In genomic region chr20:23361108-23361650, GRCh38 we compare ENCODE assay signal across 8 cellular contexts. TPM values are rescaled to one million over a fixed set of nuclear protein-coding genes. Genes with fewer than 3 reads are reported as not detected.
DNase-seq lines count a peak whose midpoint lies in the region; ATAC-seq and TF ChIP-seq lines count a peak whose summit lies in the region.

No MANE protein-coding gene starts in this region.

- no peak for TF ChIP-seq RAD21 in SK-N-SH (IDR thresholded peaks at IDR 0.05; ENCODE audit: low read length)

- H3K27ac ChIP-seq in SK-N-SH (ENCODE audit: low read depth in 2 of 2, low read length in 1 of 2) (peak overlapping the region; percentile 95 to 96), neural progenitor cell (peak overlapping the region; percentile 86)

- TF ChIP-seq EP300 in SK-N-SH (IDR thresholded peaks at IDR 0.05; ENCODE audit: borderline replicate concordance in 1 of 2, low read depth in 1 of 2, low read length in 1 of 2): no peak

- peak overlapping the region; percentile 73 to 80 for H3K4me3 ChIP-seq in SK-N-SH (ENCODE audit: low read depth in 2 of 2, low read length in 1 of 2)
- H3K4me3 ChIP-seq in neural progenitor cell: peak overlapping the region; percentile 78

- DNase-seq in SIG-M5 treated with dmso at 0.1 percent for 504 hours (lab: John Stamatoyannopoulos, UW; ENCODE audit: unreplicated experiment): peak; percentile 10
- no peak for DNase-seq in SIG-M5 (lab: John Stamatoyannopoulos, UW)
- DNase-seq in SK-N-SH: no peak
- DNase-seq in fibroblast of gingiva (ENCODE audit: low read depth): peak; percentile 15
- DNase-seq in neural progenitor cell (ENCODE audit: low spot score): no peak
- no peak for DNase-seq in NCI-H1417 treated with DMSO at 0.1 percent for 48 hours (lab: John Stamatoyannopoulos, UW)

- peaks cover 11% of the 10 kb centered on the region for H3F3A ChIP-seq in SK-N-SH (replicated peaks; ENCODE audit: insufficient read depth)
- H3F3A ChIP-seq in neural progenitor cell (ENCODE audit: low read depth): peaks cover 23% of the 10 kb centered on the region

- H3K4me1 Mint-ChIP-seq in neural progenitor cell: peaks cover 31% of the 10 kb centered on the region

- CTCF ChIA-PET in SK-N-SH (lab: Yijun Ruan, JAX): interaction anchor here (0.8 to 1.3 kb wide), 5 partner anchors 11 to 81 kb away, joined by 3 to 4 read pairs (median 3); no protein-coding TSS in a partner anchor

- peaks cover 2% of the 10 kb centered on the region for H3K27me3 Mint-ChIP-seq in neural progenitor cell (ENCODE audit: insufficient read depth, low read depth)

- peaks cover 13% of the 10 kb centered on the region for H3K36me3 Mint-ChIP-seq in neural progenitor cell

- POLR2A ChIA-PET in SK-N-SH (lab: Yijun Ruan, JAX): interaction anchor here (3.2 kb wide), 1 partner anchor 11 kb away, joined by 11 read pairs; the partner anchor contains the start of gene NXT1

- peak overlapping the region; percentile 91 for H3K4me3 Mint-ChIP-seq in neural progenitor cell

- no peaks in the 10 kb centered on the region for H3K9me2 ChIP-seq in SK-N-SH

- H3K4me1 ChIP-seq in SK-N-SH (ENCODE audit: control insufficient read depth in 1 of 2, insufficient read depth in 2 of 2, low read depth in 1 of 2, low read length in 1 of 2) (peaks cover 6 to 25% of the 10 kb centered on the region in 2 experiments; a peak in 3 of 4 replicates), neural progenitor cell (peaks cover 26% of the 10 kb centered on the region)

- H3K9me3 ChIP-seq in SK-N-SH (no peaks in the 10 kb centered on the region), neural progenitor cell (ENCODE audit: low read depth) (no peaks in the 10 kb centered on the region)

- H3K9ac ChIP-seq in SK-N-SH (peak overlapping the region; percentile 91), neural progenitor cell (peak overlapping the region; percentile 76)

- H3K27me3 ChIP-seq in SK-N-SH (ENCODE audit: insufficient read depth): no peaks in the 10 kb centered on the region
- H3K27me3 ChIP-seq in neural progenitor cell: no peaks in the 10 kb centered on the region

- H3K36me3 ChIP-seq in SK-N-SH (replicated peaks in 1 of 2; ENCODE audit: control insufficient read depth in 1 of 2, insufficient read depth in 2 of 2, low read length in 1 of 2) (peaks cover 13 to 24% of the 10 kb centered on the region in 2 experiments), neural progenitor cell (no peaks in the 10 kb centered on the region)

- H3K79me2 ChIP-seq in SK-N-SH (ENCODE audit: insufficient read depth) (peaks cover 38% of the 10 kb centered on the region), neural progenitor cell (ENCODE audit: low read depth) (peaks cover 39% of the 10 kb centered on the region)

- ATAC-seq in GM21367 (IDR thresholded peaks at IDR 0.05; ENCODE audit: unreplicated experiment) (no peak), HG03378 (IDR thresholded peaks at IDR 0.05; ENCODE audit: unreplicated experiment) (no peak)

- no peaks in the 10 kb centered on the region for H3K9me3 Mint-ChIP-seq in neural progenitor cell

- H3K4me2 ChIP-seq in SK-N-SH: peak overlapping the region; percentile 90
- peak overlapping the region; percentile 95 for H3K4me2 ChIP-seq in neural progenitor cell

- WGBS in SK-N-SH (ENCODE audit: low lambda C conversion rate): 2% methylated on average over 19 of the region's 27 CpGs

- peak overlapping the region; percentile 60 for H2AFZ ChIP-seq in SK-N-SH (ENCODE audit: low read depth)
- peak overlapping the region; percentile 74 for H2AFZ ChIP-seq in neural progenitor cell (replicated peaks)

- H4K20me1 ChIP-seq in SK-N-SH (ENCODE audit: insufficient read depth): peaks cover 32% of the 10 kb centered on the region
- H4K20me1 ChIP-seq in neural progenitor cell (ENCODE audit: low read depth): peaks cover 36% of the 10 kb centered on the region

- no peak for TF ChIP-seq CTCF in SK-N-SH (IDR thresholded peaks at IDR 0.05)
- TF ChIP-seq CTCF in neural progenitor cell (IDR thresholded peaks at IDR 0.05): no peak

- H3K27ac Mint-ChIP-seq in neural progenitor cell: peak overlapping the region; percentile 43

TF ChIP-seq in SK-N-SH, 30 proteins besides CTCF, POLR2A, EP300 and RAD21:
- TF ChIP-seq REST (IDR thresholded peaks at IDR 0.05; ENCODE audit: low read depth, low read length): no peak

RNA-seq across cellular contexts. Expression of gene GZF1, which starts 0.8 kb away (rescaled TPM):
- 15.0 and 20.6 TPM in 2 replicates for polyA plus RNA-seq in SK-N-SH (2012; rRNA removed)
- polyA plus RNA-seq in SK-N-SH (2012; cell fraction: cytosol; rRNA removed): 9.9 and 15.7 TPM in 2 replicates
- polyA plus RNA-seq in SK-N-SH (2012; cell fraction: nucleus; rRNA removed): 63.0 and 71.0 TPM in 2 replicates
- total RNA-seq in neural progenitor cell (ENCODE audit: low replicate concordance): 12.9 and 13.8 TPM in 2 replicates

RNA-seq across cellular contexts. Expression of gene NXT1, which starts 10.6 kb away (rescaled TPM):
- polyA plus RNA-seq in SK-N-SH (2012; rRNA removed): 28.2 TPM in 2 replicates
- 24.1 and 25.9 TPM in 2 replicates for polyA plus RNA-seq in SK-N-SH (2012; cell fraction: cytosol; rRNA removed)
- polyA plus RNA-seq in SK-N-SH (2012; cell fraction: nucleus; rRNA removed): 15.3 and 18.1 TPM in 2 replicates
- 14.6 and 32.4 TPM in 2 replicates for total RNA-seq in neural progenitor cell (ENCODE audit: low replicate concordance)

Comparison
In these comparisons a context has a peak if more than half of its experiments do, and no peak if none do; other contexts are left out.
1. DNase-seq: peak in SIG-M5 treated with dmso at 0.1 percent for 504 hours (single experiment) and fibroblast of gingiva (single experiment); none in SIG-M5 (single experiment), SK-N-SH (single experiment), neural progenitor cell (single experiment) and NCI-H1417 treated with DMSO at 0.1 percent for 48 hours (single experiment).